25 cellular contexts compared by ENCODE assay signal in the genomic region with DNA sequence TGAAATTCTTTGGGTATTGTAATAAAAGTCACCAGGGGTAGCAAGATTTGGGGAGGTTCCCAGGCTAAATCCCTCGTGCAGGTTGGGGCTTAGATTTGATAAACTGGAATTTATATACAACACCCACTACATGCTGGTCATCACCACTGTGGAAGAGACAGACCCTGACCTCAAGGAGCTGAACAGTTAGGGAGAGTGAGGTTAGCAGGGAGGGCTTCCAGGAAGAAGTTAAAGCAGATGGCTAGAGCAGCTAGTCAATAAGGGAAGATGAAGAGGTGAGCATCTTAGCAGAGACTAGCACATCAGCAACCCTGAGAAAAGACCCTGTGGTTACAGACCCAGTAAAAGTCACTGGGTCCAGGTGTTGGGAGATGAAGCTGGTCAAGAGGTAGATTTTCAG. TPM values are rescaled to one million over a fixed set of nuclear protein-coding genes. Genes with fewer than 3 reads are reported as not detected.
DNase-seq lines count a peak whose midpoint lies in the region; ATAC-seq, FAIRE-seq and TF ChIP-seq lines count a peak whose summit lies in the region.
"Had no signal": no experiment of that assay in that cellular context is flagged by ENCODE, and none has a peak within 500 bp of the region (broad histone marks: within the 10 kb centered on the region; RNA-seq: fewer than 3 reads in every experiment).

No MANE protein-coding gene starts in this region.

- intact Hi-C loops in Right ventricle myocardium inferior (cut with DNase I) (no loop called here), left ventricle myocardium inferior (cut with micrococcal nuclease) (no loop called here), K562 (cut with micrococcal nuclease) (no loop called here)

- FAIRE-seq in K562 (lab: Jason Lieb, UNC), result no peak
- FAIRE-seq: G401.6, GM12891, GM19239 had no signal

- CTCF ChIA-PET in K562 (lab: Yijun Ruan, JAX; ENCODE audit: low intra/inter-chr PET ratio), result no interaction called here

- no peak overlapping the region for H3K4me2 ChIP-seq in K562 (ENCODE audit: insufficient read depth, low read length)
- H3K4me2 ChIP-seq: BLaER1 had no signal

- H4K20me1 ChIP-seq in K562 (replicated peaks; ENCODE audit: control insufficient read depth, insufficient read depth, low read length), result no peaks in the 10 kb centered on the region
- H4K20me1 ChIP-seq: BLaER1 had no signal

- ATAC-seq in Right ventricle myocardium inferior (peak; percentile 20), K562 (peak; percentile 28; the same call in 1 of the 3 replicates)

- POLR2A ChIA-PET in K562 (lab: Yijun Ruan, JAX), result interaction anchor here (1.0 kb wide), 1 partner anchor 15 kb away, joined by 3 read pairs; no protein-coding TSS in a partner anchor

- TF ChIP-seq EP300 in K562 (IDR thresholded peaks at IDR 0.05; ENCODE audit: low read length), result no peak

- WGBS in K562 (ENCODE audit: insufficient coverage, low coverage, missing lambda C conversion rate), result 13% methylated on average over 1 of the region's 1 CpG

- H3K27me3 ChIP-seq in left ventricle myocardium inferior (ENCODE audit: low read depth), result no peaks in the 10 kb centered on the region
- no peaks in the 10 kb centered on the region for H3K27me3 ChIP-seq in K562 (ENCODE audit: control insufficient read depth in 2 of 2, insufficient read depth in 2 of 2, low read length in 2 of 2)
- H3K27me3 ChIP-seq: BE2C, BLaER1 had no signal

- H3K4me3 ChIP-seq in left ventricle myocardium inferior (no peak overlapping the region), K562 (no peak overlapping the region), fibroblast of mammary gland (ENCODE audit: control insufficient read depth, low read depth, low read length) (no peak overlapping the region)
- H3K4me3 ChIP-seq: BLaER1 had no signal

- no peak overlapping the region for H2AFZ ChIP-seq in K562 (ENCODE audit: low read depth, low read length)

- TF ChIP-seq POLR2A in K562 (conservative IDR thresholded peaks at IDR 0.05), result no peak

- BruUV-seq in K562 (replicated peaks; lab: Mats Ljungman, UMichigan), result no TSS peak

- in situ Hi-C loops in K562 (cut with MboI), result no loop called here

- H3K36me3 ChIP-seq in left ventricle myocardium inferior (peaks cover 49% of the 10 kb centered on the region), K562 (ENCODE audit: control insufficient read depth, insufficient read depth, low read length) (peaks cover 39% of the 10 kb centered on the region)
- H3K36me3 ChIP-seq: BLaER1 had no signal

- H3K4me1 ChIP-seq in left ventricle myocardium inferior (peaks cover 35% of the 10 kb centered on the region), K562 (replicated peaks in 1 of 2; ENCODE audit: control insufficient read depth in 2 of 2, insufficient read depth in 2 of 2, low read length in 2 of 2) (peaks cover 0 to 13% of the 10 kb centered on the region in 2 experiments; a peak in 2 of 5 replicates)
- H3K4me1 ChIP-seq: BE2C, BLaER1 had no signal

- peaks cover 17% of the 10 kb centered on the region for H3K79me2 ChIP-seq in K562 (ENCODE audit: control insufficient read depth, insufficient read depth, low read length)

- H3K9ac ChIP-seq in K562 (ENCODE audit: insufficient read depth in 1 of 2, low read depth in 2 of 2, low read length in 2 of 2), result no peak overlapping the region
- H3K9ac ChIP-seq: BLaER1 had no signal

- H3K9me3 ChIP-seq in left ventricle myocardium inferior (replicated peaks), result no peaks in the 10 kb centered on the region
- no peaks in the 10 kb centered on the region for H3K9me3 ChIP-seq in K562 (replicated peaks; ENCODE audit: control insufficient read depth, insufficient read depth, low read depth, low read length)
- H3K9me3 ChIP-seq: BE2C, BLaER1 had no signal

- no peaks in the 10 kb centered on the region for H3K9me1 ChIP-seq in K562 (ENCODE audit: control insufficient read depth, insufficient read depth, low read length)

- DNase-seq in Right ventricle myocardium inferior (ENCODE audit: missing footprints) (no peak), left ventricle myocardium inferior (no peak), K562 (ENCODE audit: extremely low read depth in 1 of 4, low spot score in 3 of 4) (no peak), fibroblast of mammary gland (ENCODE audit: low read depth) (peak; percentile 49), iPS-NIHi7 (ENCODE audit: extremely low spot score) (no peak), NCI-H2196 (lab: John Stamatoyannopoulos, UW; ENCODE audit: unreplicated experiment) (no peak), NCI-H345 treated with DMSO at 0.1 percent for 48 hours (lab: John Stamatoyannopoulos, UW; ENCODE audit: unreplicated experiment) (no peak)
- DNase-seq: ACHN; BE2C; C1 segment of cervical spinal cord; CD4-positive, alpha-beta memory T cell; CD4-positive, CD25-positive, alpha-beta regulatory T cell; CD8-positive, alpha-beta memory T cell; COR-L47; DMS 273 treated with DMSO at 0.1 percent for 48 hours; DMS153; DMS53; DMS79; DND-41; GF-D8 had no signal

- TF ChIP-seq RAD21 in K562 (CRISPR knock-in tag; conservative IDR thresholded peaks at IDR 0.05 in 1 of 2, IDR thresholded peaks at IDR 0.05 in 1 of 2), result no peak

- no peak for TF ChIP-seq CTCF in left ventricle myocardium inferior (IDR thresholded peaks at IDR 0.05; ENCODE audit: borderline replicate concordance)
- TF ChIP-seq CTCF in K562 (IDR thresholded peaks at IDR 0.05 in 2 of 3, conservative IDR thresholded peaks at IDR 0.05 in 1 of 3; ENCODE audit: insufficient read depth in 2 of 3, low read depth in 1 of 3, low read length in 3 of 3), result no peak
- TF ChIP-seq CTCF in fibroblast of mammary gland (conservative IDR thresholded peaks at IDR 0.05; ENCODE audit: control insufficient read depth, insufficient read depth, low read depth, low read length), result no peak

- H3K27ac ChIP-seq in left ventricle myocardium inferior (replicated peaks) (no peak overlapping the region), K562 (ENCODE audit: extremely low read depth, low read depth, low read length) (no peak overlapping the region)
- H3K27ac ChIP-seq: 22Rv1, BLaER1 had no signal

TF ChIP-seq in K562, 482 proteins besides CTCF, POLR2A, EP300 and RAD21:
- TF ChIP-seq HDAC1 (IDR thresholded peaks at IDR 0.05) (no peak), EZH2 (IDR thresholded peaks at IDR 0.05; ENCODE audit: borderline replicate concordance, low read depth, low read length) (no peak), ZC3H11A (IDR thresholded peaks at IDR 0.05; ENCODE audit: low read depth, low read length) (no peak), ZFP36 (IDR thresholded peaks at IDR 0.05; ENCODE audit: low read depth, low read length, partially characterized antibody) (peak; percentile 45), POLR2AphosphoS2 (IDR thresholded peaks at IDR 0.05; ENCODE audit: low read length) (0 out of 2 replicates have a peak, but pooled peaks have one; percentile 44), ASH1L (IDR thresholded peaks at IDR 0.05; ENCODE audit: borderline replicate concordance, low read depth, partially characterized antibody) (no peak)
- TF ChIP-seq, protein P1, sequence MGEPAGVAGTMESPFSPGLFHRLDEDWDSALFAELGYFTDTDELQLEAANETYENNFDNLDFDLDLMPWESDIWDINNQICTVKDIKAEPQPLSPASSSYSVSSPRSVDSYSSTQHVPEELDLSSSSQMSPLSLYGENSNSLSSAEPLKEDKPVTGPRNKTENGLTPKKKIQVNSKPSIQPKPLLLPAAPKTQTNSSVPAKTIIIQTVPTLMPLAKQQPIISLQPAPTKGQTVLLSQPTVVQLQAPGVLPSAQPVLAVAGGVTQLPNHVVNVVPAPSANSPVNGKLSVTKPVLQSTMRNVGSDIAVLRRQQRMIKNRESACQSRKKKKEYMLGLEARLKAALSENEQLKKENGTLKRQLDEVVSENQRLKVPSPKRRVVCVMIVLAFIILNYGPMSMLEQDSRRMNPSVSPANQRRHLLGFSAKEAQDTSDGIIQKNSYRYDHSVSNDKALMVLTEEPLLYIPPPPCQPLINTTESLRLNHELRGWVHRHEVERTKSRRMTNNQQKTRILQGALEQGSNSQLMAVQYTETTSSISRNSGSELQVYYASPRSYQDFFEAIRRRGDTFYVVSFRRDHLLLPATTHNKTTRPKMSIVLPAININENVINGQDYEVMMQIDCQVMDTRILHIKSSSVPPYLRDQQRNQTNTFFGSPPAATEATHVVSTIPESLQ (CRISPR knock-in tag; IDR thresholded peaks at IDR 0.05), result no peak

RNA-seq across cellular contexts. Expression of gene CTSL, which starts 6.4 kb away (rescaled TPM):
- total RNA-seq in Right ventricle myocardium inferior, result 140 TPM
- 116 TPM for total RNA-seq in left ventricle myocardium inferior
- 106 and 129 TPM in 2 replicates for total RNA-seq in K562 (2011; cell fraction: chromatin; rRNA removed; ENCODE audit: low replicate concordance)
- 121 and 124 TPM in 2 replicates for total RNA-seq in K562 (2011; cell fraction: nucleolus; rRNA removed)
- 126 and 169 TPM in 2 replicates for total RNA-seq in K562 (2011; cell fraction: nucleoplasm; rRNA removed)
- 81.5 and 97.6 TPM in 2 replicates for total RNA-seq in K562 (2014; rRNA removed)
- 93.7 and 105 TPM in 2 replicates for total RNA-seq in K562 (2014; rRNA removed; fragmentation: Illumina TruSeq; extraction: Trizol)
- total RNA-seq in K562 (2015; rRNA removed; fragmentation: Illumina TruSeq; extraction: Trizol), result 73.7 and 78.3 TPM in 2 replicates
- total RNA-seq in K562 (2021), result 65.7 and 76.4 TPM in 2 replicates
- polyA plus RNA-seq in K562 (2011; rRNA removed), result 82.5 and 165 TPM in 2 replicates
- polyA plus RNA-seq in K562 (2011; cell fraction: cytosol; rRNA removed), result 70.7 and 75.2 TPM in 2 replicates
- 41.8 and 42.6 TPM in 2 replicates for polyA plus RNA-seq in K562 (2011; cell fraction: nucleus; rRNA removed)
- polyA plus RNA-seq in K562 (2012), result 93.9 and 142 TPM in 2 replicates
- polyA plus RNA-seq in K562 (2014; fragmentation: Illumina TruSeq; extraction: Trizol), result 98.7 and 108 TPM in 2 replicates
- 10 to 100 TPM; 55.9 to 61.8 TPM for polyA plus RNA-seq in K562 (2014; fragmentation: Nextera tagmentation; extraction: Ambion mirVana)
- polyA plus RNA-seq in K562 (2014; rRNA removed), result 111 and 118 TPM in 2 replicates
- polyA minus RNA-seq in K562 (2011; rRNA and poly(A)+ RNA removed), result 62.7 and 104 TPM in 2 replicates
- polyA minus RNA-seq in K562 (2011; cell fraction: cytosol; rRNA and poly(A)+ RNA removed), result 18.7 and 35.0 TPM in 2 replicates
- polyA minus RNA-seq in K562 (2011; cell fraction: nucleus; rRNA and poly(A)+ RNA removed), result 12.0 and 12.6 TPM in 2 replicates
